1 cellular context compared by ENCODE assay signal in genomic region chr9:95250462-95251058, GRCh38.
TF ChIP-seq lines count a peak whose summit lies in the region.

No MANE protein-coding gene starts in this region.

TF ChIP-seq in WTC11, 78 proteins besides CTCF, POLR2A, EP300 and RAD21 (continued from another document):
- TF ChIP-seq, protein P1, sequence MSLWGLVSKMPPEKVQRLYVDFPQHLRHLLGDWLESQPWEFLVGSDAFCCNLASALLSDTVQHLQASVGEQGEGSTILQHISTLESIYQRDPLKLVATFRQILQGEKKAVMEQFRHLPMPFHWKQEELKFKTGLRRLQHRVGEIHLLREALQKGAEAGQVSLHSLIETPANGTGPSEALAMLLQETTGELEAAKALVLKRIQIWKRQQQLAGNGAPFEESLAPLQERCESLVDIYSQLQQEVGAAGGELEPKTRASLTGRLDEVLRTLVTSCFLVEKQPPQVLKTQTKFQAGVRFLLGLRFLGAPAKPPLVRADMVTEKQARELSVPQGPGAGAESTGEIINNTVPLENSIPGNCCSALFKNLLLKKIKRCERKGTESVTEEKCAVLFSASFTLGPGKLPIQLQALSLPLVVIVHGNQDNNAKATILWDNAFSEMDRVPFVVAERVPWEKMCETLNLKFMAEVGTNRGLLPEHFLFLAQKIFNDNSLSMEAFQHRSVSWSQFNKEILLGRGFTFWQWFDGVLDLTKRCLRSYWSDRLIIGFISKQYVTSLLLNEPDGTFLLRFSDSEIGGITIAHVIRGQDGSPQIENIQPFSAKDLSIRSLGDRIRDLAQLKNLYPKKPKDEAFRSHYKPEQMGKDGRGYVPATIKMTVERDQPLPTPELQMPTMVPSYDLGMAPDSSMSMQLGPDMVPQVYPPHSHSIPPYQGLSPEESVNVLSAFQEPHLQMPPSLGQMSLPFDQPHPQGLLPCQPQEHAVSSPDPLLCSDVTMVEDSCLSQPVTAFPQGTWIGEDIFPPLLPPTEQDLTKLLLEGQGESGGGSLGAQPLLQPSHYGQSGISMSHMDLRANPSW (CRISPR knock-in tag; conservative IDR thresholded peaks at IDR 0.05; ENCODE audit: low read depth): no peak
- TF ChIP-seq ZNF671 (CRISPR knock-in tag; IDR thresholded peaks at IDR 0.05): no peak
- TF ChIP-seq, protein P2, sequence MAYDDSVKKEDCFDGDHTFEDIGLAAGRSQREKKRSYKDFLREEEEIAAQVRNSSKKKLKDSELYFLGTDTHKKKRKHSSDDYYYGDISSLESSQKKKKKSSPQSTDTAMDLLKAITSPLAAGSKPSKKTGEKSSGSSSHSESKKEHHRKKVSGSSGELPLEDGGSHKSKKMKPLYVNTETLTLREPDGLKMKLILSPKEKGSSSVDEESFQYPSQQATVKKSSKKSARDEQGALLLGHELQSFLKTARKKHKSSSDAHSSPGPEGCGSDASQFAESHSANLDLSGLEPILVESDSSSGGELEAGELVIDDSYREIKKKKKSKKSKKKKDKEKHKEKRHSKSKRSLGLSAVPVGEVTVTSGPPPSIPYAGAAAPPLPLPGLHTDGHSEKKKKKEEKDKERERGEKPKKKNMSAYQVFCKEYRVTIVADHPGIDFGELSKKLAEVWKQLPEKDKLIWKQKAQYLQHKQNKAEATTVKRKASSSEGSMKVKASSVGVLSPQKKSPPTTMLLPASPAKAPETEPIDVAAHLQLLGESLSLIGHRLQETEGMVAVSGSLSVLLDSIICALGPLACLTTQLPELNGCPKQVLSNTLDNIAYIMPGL (CRISPR knock-in tag; IDR thresholded peaks at IDR 0.05): no peak
